In genomic region chr2:72846171-72847095, GRCh38 we compare ENCODE assay signal across 14 cellular contexts. TPM values are rescaled to one million over a fixed set of nuclear protein-coding genes. Genes with fewer than 3 reads are reported as not detected.
A peak's percentile ranks its signal among the peaks of the same experiment; 100 is the strongest.
DNase-seq lines count a peak whose midpoint lies in the region; ATAC-seq and TF ChIP-seq lines count a peak whose summit lies in the region.
"Had no signal": no experiment of that assay in that cellular context is flagged by ENCODE, and none has a peak within 500 bp of the region (broad histone marks: within the 10 kb centered on the region; RNA-seq: fewer than 3 reads in every experiment).

No MANE protein-coding gene starts in this region.

- TF ChIP-seq CTCF in esophagus muscularis mucosa (IDR thresholded peaks at IDR 0.05), result no peak

- ATAC-seq in GM19035 (IDR thresholded peaks at IDR 0.05; ENCODE audit: unreplicated experiment), result peak; percentile 83
- ATAC-seq in GM21786 (IDR thresholded peaks at IDR 0.05; ENCODE audit: unreplicated experiment), result peak; percentile 95
- ATAC-seq in HG03196 (IDR thresholded peaks at IDR 0.05; ENCODE audit: unreplicated experiment), result peak; percentile 93
- ATAC-seq: heart left ventricle, K562 had no signal

- H3K36me3 ChIP-seq in esophagus muscularis mucosa, result no peaks in the 10 kb centered on the region
- H3K36me3 ChIP-seq: adrenal gland, heart left ventricle, right atrium auricular region had no signal

- H3K9me3 ChIP-seq in esophagus muscularis mucosa, result no peaks in the 10 kb centered on the region
- H3K9me3 ChIP-seq: adrenal gland, heart left ventricle, right atrium auricular region had no signal

- H3K27ac ChIP-seq in esophagus muscularis mucosa (replicated peaks in 1 of 4), result no peak overlapping the region
- H3K27ac ChIP-seq: adrenal gland, heart left ventricle, right atrium auricular region had no signal

- DNase-seq in esophagus muscularis mucosa (ENCODE audit: extremely low spot score) (peak; percentile 26), NCI-H2227 treated with DMSO at 0.1 percent for 48 hours (lab: John Stamatoyannopoulos, UW) (no peak)
- no peak for DNase-seq in activated CD4-positive, alpha-beta T cell treated with anti-CD3 and anti-CD28 coated beads for 1 hour
- no peak for DNase-seq in activated naive CD4-positive, alpha-beta T cell (lab: John Stamatoyannopoulos, UW)
- DNase-seq: activated CD8-positive, alpha-beta memory T cell treated with anti-CD3 and anti-CD28 coated beads for 24 hours; adrenal gland; DMS153; effector CD4-positive, alpha-beta T cell; heart left ventricle had no signal

- intact Hi-C loops in esophagus muscularis mucosa (cut with DNase I), result no loop called here

- no peak for TF ChIP-seq POLR2A in esophagus muscularis mucosa (IDR thresholded peaks at IDR 0.05; ENCODE audit: low read depth)

- no peaks in the 10 kb centered on the region for H3K4me1 ChIP-seq in esophagus muscularis mucosa
- H3K4me1 ChIP-seq: adrenal gland, heart left ventricle, right atrium auricular region had no signal

- 81% methylated on average over 6 of the region's 6 CpGs for WGBS in esophagus muscularis mucosa

- TF ChIP-seq EP300 in esophagus muscularis mucosa (IDR thresholded peaks at IDR 0.05), result no peak

- H3K4me3 ChIP-seq in esophagus muscularis mucosa, result no peak overlapping the region
- H3K4me3 ChIP-seq: adrenal gland, heart left ventricle, K562, right atrium auricular region had no signal

- H3K27me3 ChIP-seq in esophagus muscularis mucosa, result peaks cover 0 to 19% (median 0%) of the 10 kb centered on the region in 4 donors
- H3K27me3 ChIP-seq: adrenal gland, heart left ventricle, right atrium auricular region had no signal

RNA-seq across cellular contexts. Expression of gene EXOC6B, which starts 20.6 kb away (rescaled TPM):
- total RNA-seq in esophagus muscularis mucosa, result 10 to 100 TPM; 24.5 to 45.9 (median 37.4) TPM

RNA-seq across cellular contexts. Expression of gene SPR, which starts 40.8 kb away (rescaled TPM):
- total RNA-seq in esophagus muscularis mucosa, result 10 to 100 TPM; 30.3 to 57.0 (median 50.3) TPM
